In the genomic region with DNA sequence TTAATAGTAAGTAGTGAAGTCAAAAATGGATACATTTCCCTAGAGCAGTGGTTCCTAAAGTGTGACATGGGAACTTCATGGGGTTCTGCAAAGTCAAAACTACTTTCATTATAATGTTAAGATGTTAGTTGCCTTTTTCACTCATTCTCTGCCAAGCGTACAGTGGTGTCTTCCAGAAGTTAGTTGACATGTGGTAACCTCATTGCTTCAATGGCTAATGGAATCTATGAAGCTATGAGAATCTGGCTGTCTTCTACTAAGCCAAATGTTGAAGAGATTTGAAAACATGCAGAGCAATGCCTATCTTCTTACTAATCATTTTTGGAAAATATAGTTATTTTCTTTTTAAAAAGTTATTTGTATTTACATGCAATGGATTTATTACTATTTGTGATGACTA, we compare ENCODE assay signal across 37 cellular contexts.
"Had no signal": no experiment of that assay in that cellular context is flagged by ENCODE, and none has a peak within 500 bp of the region (broad histone marks: within the 10 kb centered on the region; RNA-seq: fewer than 3 reads in every experiment).

No MANE protein-coding gene starts in this region.

- H3K4me3 ChIP-seq: adrenal gland, ascending aorta, body of pancreas, breast epithelium, cardiac muscle cell had no signal

- H3K27ac Mint-ChIP-seq: activated naive CD4-positive, alpha-beta T cell treated with anti-CD3 and anti-CD28 coated beads for 36 hours; activated naive CD4-positive, alpha-beta T cell treated with anti-CD3 and anti-CD28 coated beads, Interleukin-2, amount 10 ng/mL, durations not matched to agents 7 days and 5 days; activated naive CD4-positive, alpha-beta T cell treated with anti-CD3 and anti-CD28 coated beads, Interleukin-2, amount 50 U/mL, for 24 hours; activated naive CD8-positive, alpha-beta T cell; activated naive CD8-positive, alpha-beta T cell treated with anti-CD3 and anti-CD28 coated beads for 36 hours; activated naive CD8-positive, alpha-beta T cell treated with anti-CD3 and anti-CD28 coated beads, Interleukin-2, amount 10 ng/mL, durations not matched to agents 7 days and 5 days; activated naive CD8-positive, alpha-beta T cell treated with anti-CD3 and anti-CD28 coated beads, Interleukin-2, amount 50 U/mL, for 24 hours; activated T-cell treated with anti-CD3 and anti-CD28 coated beads, Interleukin-2, amount 50 U/mL, for 24 hours; activated T-cell treated with anti-CD3 and anti-CD28 coated beads, Interleukin-2, amount 50 U/mL, for 72 hours; activated T-helper 1 cell treated with anti-CD3 and anti-CD28 coated beads, Interleukin-12 subunit alpha, Interleukin-12 subunit beta, Interleukin-2, Interleukin-4 antibody, amounts not matched to agents 30 ng/mL and 10 ng/mL and 1 ng/mL, durations not matched to agents 14 hours and 24 hours and 36 hours; activated T-helper 17 cell treated with anti-CD3 and anti-CD28 coated beads, Interleukin-2, amount 50 U/mL, for 72 hours; activated T-helper 2 cell treated with anti-CD3 and anti-CD28 coated beads, Interferon-gamma antibody, Interleukin-2, Interleukin-4, amounts not matched to agents 10 μg/mL and 5 μg/mL and 100 μg/mL, durations not matched to agents 14 hours and 24 hours and 36 hours; brain had no signal

- ATAC-seq: activated naive CD8-positive, alpha-beta T cell treated with anti-CD3 and anti-CD28 coated beads, Interleukin-2, amount 50 U/mL, for 24 hours; activated T-cell treated with anti-CD3 and anti-CD28 coated beads, Interleukin-2, amount 50 U/mL, for 4 hours; activated T-cell treated with anti-CD3 and anti-CD28 coated beads, Interleukin-2, amount 50 U/mL, for 72 hours; activated T-helper 17 cell treated with anti-CD3 and anti-CD28 coated beads, Interleukin-2, amount 50 U/mL, for 72 hours; body of pancreas had no signal

- H3K9me3 Mint-ChIP-seq: activated naive CD4-positive, alpha-beta T cell treated with anti-CD3 and anti-CD28 coated beads, Interleukin-2, amount 10 ng/mL, durations not matched to agents 7 days and 5 days; activated naive CD4-positive, alpha-beta T cell treated with anti-CD3 and anti-CD28 coated beads, Interleukin-2, amount 50 U/mL, for 24 hours; activated naive CD8-positive, alpha-beta T cell treated with anti-CD3 and anti-CD28 coated beads, Interleukin-2, amount 10 ng/mL, durations not matched to agents 7 days and 5 days; activated T-cell treated with anti-CD3 and anti-CD28 coated beads, Interleukin-2, amount 50 U/mL, for 4 hours; activated T-helper 1 cell treated with anti-CD3 and anti-CD28 coated beads, Interleukin-12 subunit alpha, Interleukin-12 subunit beta, Interleukin-2, Interleukin-4 antibody, amounts not matched to agents 30 ng/mL and 10 ng/mL and 1 ng/mL, durations not matched to agents 14 hours and 24 hours and 36 hours; activated T-helper 17 cell treated with anti-CD3 and anti-CD28 coated beads, Interleukin-2, amount 50 U/mL, for 72 hours; activated T-helper 2 cell treated with anti-CD3 and anti-CD28 coated beads, Interferon-gamma antibody, Interleukin-2, Interleukin-4, amounts not matched to agents 10 μg/mL and 5 μg/mL and 100 μg/mL, durations not matched to agents 14 hours and 24 hours and 36 hours; brain; central memory CD8-positive, alpha-beta T cell had no signal

- H3K27me3 ChIP-seq: adrenal gland, ascending aorta, body of pancreas, brain microvascular endothelial cell, breast epithelium had no signal

- DNase-seq: activated effector memory CD4-positive, alpha-beta T cell treated with anti-CD3 and anti-CD28 coated beads, Interleukin-2, amount 50 U/mL, for 16 hours; activated effector memory CD4-positive, alpha-beta T cell treated with Interleukin-2 at 50 U/mL for 16 hours; activated gamma-delta T cell; activated gamma-delta T cell treated with Interleukin-2 at 50 U/mL for 16 hours; activated naive CD4-positive, alpha-beta T cell; activated naive CD4-positive, alpha-beta T cell treated with anti-CD3 and anti-CD28 coated beads for 36 hours; activated naive CD4-positive, alpha-beta T cell treated with anti-CD3 and anti-CD28 coated beads, Interleukin-2, amount 10 ng/mL, durations not matched to agents 7 days and 5 days; activated naive CD4-positive, alpha-beta T cell treated with anti-CD3 and anti-CD28 coated beads, Interleukin-2, amount 50 U/mL, for 16 hours; activated naive CD4-positive, alpha-beta T cell treated with Interleukin-2 at 50 U/mL for 16 hours; activated naive CD8-positive, alpha-beta T cell treated with anti-CD3 and anti-CD28 coated beads for 36 hours; activated naive CD8-positive, alpha-beta T cell treated with anti-CD3 and anti-CD28 coated beads, Interleukin-2, amount 10 ng/mL, durations not matched to agents 7 days and 5 days; activated naive CD8-positive, alpha-beta T cell treated with anti-CD3 and anti-CD28 coated beads, Interleukin-2, amount 50 U/mL, for 24 hours; activated T-cell treated with anti-CD3 and anti-CD28 coated beads, Interleukin-2, amount 50 U/mL, for 1 hour; activated T-cell treated with anti-CD3 and anti-CD28 coated beads, Interleukin-2, amount 50 U/mL, for 24 hours; activated T-cell treated with anti-CD3 and anti-CD28 coated beads, Interleukin-2, amount 50 U/mL, for 4 hours; activated T-cell treated with anti-CD3 and anti-CD28 coated beads, Interleukin-2, amount 50 U/mL, for 48 hours; activated T-cell treated with anti-CD3 and anti-CD28 coated beads, Interleukin-2, amount 50 U/mL, for 72 hours; adrenal gland; amniotic stem cell; amygdala; anterior cingulate cortex; aorta; body of pancreas; brain microvascular endothelial cell; caudate nucleus; central memory CD4-positive, alpha-beta T cell; cerebellar nuclear complex had no signal

- H3K4me3 Mint-ChIP-seq: activated naive CD4-positive, alpha-beta T cell treated with anti-CD3 and anti-CD28 coated beads for 36 hours; activated naive CD4-positive, alpha-beta T cell treated with anti-CD3 and anti-CD28 coated beads, Interleukin-2, amount 10 ng/mL, durations not matched to agents 7 days and 5 days; activated naive CD4-positive, alpha-beta T cell treated with anti-CD3 and anti-CD28 coated beads, Interleukin-2, amount 50 U/mL, for 24 hours; activated naive CD8-positive, alpha-beta T cell; activated naive CD8-positive, alpha-beta T cell treated with anti-CD3 and anti-CD28 coated beads for 36 hours; activated naive CD8-positive, alpha-beta T cell treated with anti-CD3 and anti-CD28 coated beads, Interleukin-2, amount 10 ng/mL, durations not matched to agents 7 days and 5 days; activated naive CD8-positive, alpha-beta T cell treated with anti-CD3 and anti-CD28 coated beads, Interleukin-2, amount 50 U/mL, for 24 hours; activated T-cell treated with anti-CD3 and anti-CD28 coated beads, Interleukin-2, amount 50 U/mL, for 24 hours; activated T-cell treated with anti-CD3 and anti-CD28 coated beads, Interleukin-2, amount 50 U/mL, for 4 hours; activated T-cell treated with anti-CD3 and anti-CD28 coated beads, Interleukin-2, amount 50 U/mL, for 72 hours; activated T-helper 1 cell treated with anti-CD3 and anti-CD28 coated beads, Interleukin-12 subunit alpha, Interleukin-12 subunit beta, Interleukin-2, Interleukin-4 antibody, amounts not matched to agents 30 ng/mL and 10 ng/mL and 1 ng/mL, durations not matched to agents 14 hours and 24 hours and 36 hours; activated T-helper 17 cell treated with anti-CD3 and anti-CD28 coated beads, Interleukin-2, amount 50 U/mL, for 72 hours; brain; central memory CD8-positive, alpha-beta T cell had no signal

- H3K27me3 Mint-ChIP-seq: activated naive CD4-positive, alpha-beta T cell treated with anti-CD3 and anti-CD28 coated beads, Interleukin-2, amount 10 ng/mL, durations not matched to agents 7 days and 5 days; activated naive CD4-positive, alpha-beta T cell treated with anti-CD3 and anti-CD28 coated beads, Interleukin-2, amount 50 U/mL, for 24 hours; activated naive CD8-positive, alpha-beta T cell; activated naive CD8-positive, alpha-beta T cell treated with anti-CD3 and anti-CD28 coated beads for 36 hours; activated naive CD8-positive, alpha-beta T cell treated with anti-CD3 and anti-CD28 coated beads, Interleukin-2, amount 50 U/mL, for 24 hours; activated T-cell treated with anti-CD3 and anti-CD28 coated beads, Interleukin-2, amount 50 U/mL, for 24 hours; activated T-helper 17 cell treated with anti-CD3 and anti-CD28 coated beads, Interleukin-2, amount 50 U/mL, for 72 hours; brain; central memory CD8-positive, alpha-beta T cell had no signal

- H3K9me3 ChIP-seq: adrenal gland, ascending aorta, body of pancreas, breast epithelium had no signal

- H3K4me1 Mint-ChIP-seq: brain; central memory CD8-positive, alpha-beta T cell had no signal

- H3K4me1 ChIP-seq: adrenal gland, ascending aorta, breast epithelium had no signal

- H3K36me3 ChIP-seq: adrenal gland, ascending aorta, brain microvascular endothelial cell, breast epithelium, cardiac muscle cell had no signal

- H3K27ac ChIP-seq: adrenal gland, ascending aorta, body of pancreas, brain microvascular endothelial cell, breast epithelium, cardiac muscle cell had no signal
